ENCODE assay signal across 21 cellular contexts in the genomic region with DNA sequence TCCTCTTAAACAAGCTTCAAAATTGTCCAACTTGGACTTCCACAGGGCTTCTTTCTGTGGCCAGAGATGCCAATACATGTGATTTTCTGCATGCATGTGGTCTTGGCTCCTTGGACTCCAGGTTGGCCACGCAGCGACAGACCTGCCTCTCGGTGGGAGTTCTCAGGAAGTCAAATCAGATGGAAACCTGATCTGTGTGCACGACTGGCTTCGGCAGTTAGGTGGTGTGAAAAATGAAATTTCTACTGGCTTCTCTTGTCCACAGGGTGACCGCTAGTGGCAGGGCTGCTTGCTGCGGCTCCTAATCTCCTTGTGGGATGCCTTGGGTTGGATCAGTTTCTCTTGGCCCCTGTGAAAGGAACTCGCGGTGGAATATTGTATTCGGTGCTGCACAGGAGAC. TPM values are rescaled to one million over a fixed set of nuclear protein-coding genes. Genes with fewer than 3 reads are reported as not detected.
DNase-seq lines count a peak whose midpoint lies in the region; ATAC-seq and TF ChIP-seq lines count a peak whose summit lies in the region.
"Had no signal": no experiment of that assay in that cellular context is flagged by ENCODE, and none has a peak within 500 bp of the region (broad histone marks: within the 10 kb centered on the region; RNA-seq: fewer than 3 reads in every experiment).

No MANE protein-coding gene starts in this region.

- H3K27me3 ChIP-seq in right atrium auricular region: no peaks in the 10 kb centered on the region
- H3K27me3 ChIP-seq in lung (ENCODE audit: control insufficient read depth, insufficient read depth): peaks cover 5% of the 10 kb centered on the region
- H3K27me3 ChIP-seq in tibial nerve: no peaks in the 10 kb centered on the region
- peaks cover 0 to 17% of the 10 kb centered on the region in 2 donors for H3K27me3 ChIP-seq in tibial artery

- DNase-seq in right atrium auricular region (ENCODE audit: low spot score) (peak; percentile 18), cardiac septum (ENCODE audit: low spot score) (no peak), cerebellum (ENCODE audit: low spot score) (peak; percentile 76), lung (ENCODE audit: low spot score) (peak; percentile 14), tibial nerve (ENCODE audit: low spot score in 2 of 2) (no peak), anterior cingulate cortex (lab: John Stamatoyannopoulos, UW) (no peak), tibial artery (no peak)
- DNase-seq: AML-193, EL, H7, Karpas-422, MV-4-11, NCI-H1105 treated with DMSO at 0.1 percent for 48 hours, NCI-H2029 treated with DMSO at 0.1 percent for 48 hours, NCI-H226, NCI-H510A treated with DMSO at 0.1 percent for 48 hours, NCI-H82 had no signal

- ATAC-seq in lung (ENCODE audit: insufficient read depth, low FRiP score): no peak
- ATAC-seq: Panc1 had no signal

- no peaks in the 10 kb centered on the region for H3K4me1 ChIP-seq in right atrium auricular region
- no peaks in the 10 kb centered on the region for H3K4me1 ChIP-seq in lung (ENCODE audit: control insufficient read depth in 2 of 2, insufficient read depth in 2 of 2, low read length in 2 of 2)
- no peaks in the 10 kb centered on the region for H3K4me1 ChIP-seq in tibial nerve
- no peaks in the 10 kb centered on the region for H3K4me1 ChIP-seq in tibial artery

- intact Hi-C loops in cardiac septum (cut with DNase I) (no loop called here), tibial artery (cut with DNase I; ENCODE audit: low total_unique reads) (no loop called here)

- TF ChIP-seq CTCF in right atrium auricular region (IDR thresholded peaks at IDR 0.05): no peak
- no peak for TF ChIP-seq CTCF in lung (IDR thresholded peaks at IDR 0.05; ENCODE audit: control extremely low read depth, extremely low read depth)
- no peak for TF ChIP-seq CTCF in tibial nerve (IDR thresholded peaks at IDR 0.05)
- no peak for TF ChIP-seq CTCF in tibial artery (IDR thresholded peaks at IDR 0.05)

- TF ChIP-seq POLR2A in tibial nerve (IDR thresholded peaks at IDR 0.05): no peak

- no peak overlapping the region for H3K4me3 ChIP-seq in right atrium auricular region
- no peak overlapping the region for H3K4me3 ChIP-seq in lung
- no peak overlapping the region for H3K4me3 ChIP-seq in tibial nerve
- no peak overlapping the region for H3K4me3 ChIP-seq in tibial artery

- WGBS in lung, 2 donors: 68 to 71% methylated on average over 10 of the region's 10 CpGs
- WGBS in tibial nerve, 2 donors: 68 to 71% methylated on average over 8 to 10 of the region's 10 CpGs

- H3K9me3 ChIP-seq in right atrium auricular region: peaks cover 6 to 26% of the 10 kb centered on the region in 2 donors
- H3K9me3 ChIP-seq in lung (ENCODE audit: control insufficient read depth in 2 of 2, insufficient read depth in 1 of 2, low read length in 1 of 2): peaks cover 5 to 10% of the 10 kb centered on the region in 2 donors
- peaks cover 0 to 37% (median 5%) of the 10 kb centered on the region in 4 donors for H3K9me3 ChIP-seq in tibial nerve
- H3K9me3 ChIP-seq in tibial artery: peaks cover 0 to 24% (median 18%) of the 10 kb centered on the region in 3 donors

- H3K36me3 ChIP-seq in right atrium auricular region (no peaks in the 10 kb centered on the region), lung (ENCODE audit: control insufficient read depth in 2 of 2, insufficient read depth in 2 of 2, low read length in 2 of 2) (no peaks in the 10 kb centered on the region), tibial nerve (no peaks in the 10 kb centered on the region), tibial artery (no peaks in the 10 kb centered on the region)

- H3K27ac ChIP-seq in right atrium auricular region (no peak overlapping the region), lung (ENCODE audit: low read depth in 1 of 2, low read length in 1 of 2) (no peak overlapping the region), tibial nerve (no peak overlapping the region), tibial artery (no peak overlapping the region)

- no peak for TF ChIP-seq EP300 in tibial nerve (IDR thresholded peaks at IDR 0.05)

RNA-seq across cellular contexts. Expression of gene PHACTR3, which starts 57.3 kb away (rescaled TPM):
- total RNA-seq in right atrium auricular region: 10 to 100 TPM in 1 of 2 donors, under 1 TPM in 1; 0.86 to 24.2 TPM
- 0.54 TPM for total RNA-seq in cardiac septum
- total RNA-seq in cerebellum: 20.1 TPM
- 10 to 100 TPM in 1 of 2 donors, 1 to 10 TPM in 1; 3.8 to 12.0 TPM for total RNA-seq in lung
- 1 to 10 TPM; 5.3 to 6.6 TPM for polyA plus RNA-seq in lung
- 10 to 100 TPM in 2 of 4 donors, 1 to 10 TPM in 2; 5.4 to 15.9 (median 10.0) TPM for total RNA-seq in tibial nerve
- total RNA-seq: A172, M059J had no signal
- polyA plus RNA-seq: AG04450 had no signal

Comparison
In these comparisons a context has a peak if more than half of its experiments do, and no peak if none do; other contexts are left out.
1. DNase-seq: peak in right atrium auricular region (single experiment), cerebellum (single experiment) and lung (single experiment); none in cardiac septum (single experiment), tibial nerve (0 of 2), anterior cingulate cortex (0 of 58) and tibial artery (0 of 2).